Comparison of ENCODE assay signal across 22 cellular contexts in the genomic region with DNA sequence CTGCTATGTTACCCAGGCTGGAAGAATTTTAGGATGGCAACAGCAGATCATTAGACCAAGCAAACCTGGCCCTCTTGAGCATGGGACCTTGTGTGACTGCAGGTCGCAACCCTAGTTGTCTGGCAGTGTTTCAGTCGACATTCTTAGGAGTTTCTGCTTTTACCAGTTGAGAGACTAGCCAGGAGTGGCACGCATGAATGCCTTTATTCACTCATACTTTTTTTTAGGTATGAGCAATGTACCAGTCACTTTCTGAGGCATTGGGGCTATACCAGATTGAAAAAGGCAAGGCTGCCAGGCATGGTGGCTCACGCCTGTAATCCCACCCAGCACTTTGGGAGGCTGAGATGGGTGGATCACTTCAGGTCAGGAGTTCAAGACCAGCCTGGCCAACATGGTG. TPM values are rescaled to one million over a fixed set of nuclear protein-coding genes. Genes with fewer than 3 reads are reported as not detected.
DNase-seq lines count a peak whose midpoint lies in the region; ATAC-seq, FAIRE-seq and TF ChIP-seq lines count a peak whose summit lies in the region.
"Had no signal": no experiment of that assay in that cellular context is flagged by ENCODE, and none has a peak within 500 bp of the region (broad histone marks: within the 10 kb centered on the region; RNA-seq: fewer than 3 reads in every experiment).

No MANE protein-coding gene starts in this region.

- no peaks in the 10 kb centered on the region for H3K36me3 ChIP-seq in esophagus (ENCODE audit: control insufficient read depth in 2 of 2, insufficient read depth in 2 of 2, low read length in 1 of 2)
- no peaks in the 10 kb centered on the region for H3K36me3 ChIP-seq in psoas muscle (ENCODE audit: insufficient read depth in 1 of 2, low read depth in 1 of 2)
- H3K36me3 ChIP-seq: cardiac muscle cell, upper lobe of left lung had no signal

- no peaks in the 10 kb centered on the region for H3K9me3 Mint-ChIP-seq in HFFc6
- H3K9me3 Mint-ChIP-seq: CD4-positive, CD25-positive, alpha-beta regulatory T cell; nephron had no signal

- no peak overlapping the region for H3K4me3 ChIP-seq in esophagus (ENCODE audit: low read depth in 1 of 2, low read length in 2 of 2)
- H3K4me3 ChIP-seq in psoas muscle, result no peak overlapping the region
- H3K4me3 ChIP-seq: cardiac muscle cell, hepatocyte, upper lobe of left lung had no signal

- intact Hi-C loops in psoas muscle (cut with DNase I), result no loop called here

- H3K4me3 Mint-ChIP-seq in HFFc6 (no peak overlapping the region), T-helper 17 cell (no peak overlapping the region)
- H3K4me3 Mint-ChIP-seq: CD4-positive, CD25-positive, alpha-beta regulatory T cell; nephron had no signal

- FAIRE-seq in RCC 7860 (lab: Jason Lieb, UNC), result peak; percentile 96
- FAIRE-seq: G401.6, GM19239 had no signal

- DNase-seq in HFFc6 (peak; percentile 34), RCC 7860 (ENCODE audit: low spot score) (peak; percentile 99), psoas muscle (no peak), NCI-H524 treated with DMSO at 0.1 percent for 48 hours (lab: John Stamatoyannopoulos, UW) (no peak), T-helper 17 cell (no peak), NOMO-1 (lab: John Stamatoyannopoulos, UW; ENCODE audit: unreplicated experiment in 2 of 2) (no peak)
- DNase-seq: activated CD4-positive, CD25-positive, alpha-beta regulatory T cell; activated naive CD4-positive, alpha-beta T cell treated with Interleukin-2 at 50 U/mL for 16 hours; CD4-positive, CD25-positive, alpha-beta regulatory T cell; KG1; NCI-H1436; NCI-H446 treated with DMSO at 0.1 percent for 48 hours; retina; stimulated activated CD4-positive, alpha-beta T cell treated with anti-CD3 and anti-CD28 coated beads, Interleukin-4, amount 100 ng/mL, for 4 hours; upper lobe of left lung had no signal

- no peaks in the 10 kb centered on the region for H3K4me1 ChIP-seq in esophagus (ENCODE audit: control insufficient read depth in 2 of 2, insufficient read depth in 2 of 2, low read length in 1 of 2)
- no peaks in the 10 kb centered on the region for H3K4me1 ChIP-seq in psoas muscle

- H3K27ac Mint-ChIP-seq in HFFc6 (no peak overlapping the region), T-helper 17 cell (no peak overlapping the region)
- H3K27ac Mint-ChIP-seq: nephron had no signal

- H3K27me3 ChIP-seq in esophagus (ENCODE audit: control insufficient read depth in 1 of 2, insufficient read depth in 2 of 2, low read length in 2 of 2) (no peaks in the 10 kb centered on the region), psoas muscle (ENCODE audit: insufficient read depth in 3 of 3, low read length in 2 of 3) (no peaks in the 10 kb centered on the region)
- H3K27me3 ChIP-seq: cardiac muscle cell, hepatocyte, upper lobe of left lung had no signal

- WGBS in esophagus, 2 donors, result 54 to 68% methylated on average over 4 of the region's 4 CpGs
- 69 to 91% (median 83%) methylated on average over 4 of the region's 4 CpGs for WGBS in psoas muscle, 3 donors

- H3K4me1 Mint-ChIP-seq in HFFc6 (ENCODE audit: low read depth), result peaks cover 15% of the 10 kb centered on the region
- no peaks in the 10 kb centered on the region for H3K4me1 Mint-ChIP-seq in T-helper 17 cell
- H3K4me1 Mint-ChIP-seq: CD4-positive, CD25-positive, alpha-beta regulatory T cell had no signal

- no peaks in the 10 kb centered on the region for H3K36me3 Mint-ChIP-seq in HFFc6 (ENCODE audit: low read depth)
- H3K36me3 Mint-ChIP-seq in T-helper 17 cell (ENCODE audit: low read depth), result no peaks in the 10 kb centered on the region

- H3K27me3 Mint-ChIP-seq in HFFc6 (ENCODE audit: insufficient read depth) (no peaks in the 10 kb centered on the region; the same call in 1 of the 2 replicates), T-helper 17 cell (no peaks in the 10 kb centered on the region)
- H3K27me3 Mint-ChIP-seq: CD4-positive, CD25-positive, alpha-beta regulatory T cell had no signal

- H3K9me3 ChIP-seq in esophagus (ENCODE audit: control insufficient read depth in 2 of 2, insufficient read depth in 1 of 2, low read depth in 1 of 2, low read length in 1 of 2) (no peaks in the 10 kb centered on the region), psoas muscle (no peaks in the 10 kb centered on the region), T-helper 17 cell (ENCODE audit: control insufficient read depth, low read length, poor library complexity, severe bottlenecking) (no peaks in the 10 kb centered on the region)
- H3K9me3 ChIP-seq: upper lobe of left lung had no signal

- ATAC-seq in psoas muscle (peak in 3 of 4 donors; percentile 62 to 69 (median 67)), GM18498 (IDR thresholded peaks at IDR 0.05; ENCODE audit: unreplicated experiment) (no peak), T-helper 17 cell (no peak)

- H3K27ac ChIP-seq in esophagus (ENCODE audit: low read depth in 2 of 2, low read length in 1 of 2) (peak overlapping the region; percentile 30 to 79), psoas muscle (no peak overlapping the region)
- H3K27ac ChIP-seq: cardiac muscle cell, hepatocyte, upper lobe of left lung had no signal

- TF ChIP-seq CTCF in HFFc6 (IDR thresholded peaks at IDR 0.05) (no peak), psoas muscle (IDR thresholded peaks at IDR 0.05) (no peak)

RNA-seq across cellular contexts. Expression of a gene that starts 28.2 kb away (rescaled TPM):
- total RNA-seq in HFFc6 (2021; fragmentation: NEBNext Ultra II Directional; extraction: Animal tissue kit (Norgen Biotek cat#: 25700)), result 1 to 10 TPM; 1.5 to 2.1 (median 1.5) TPM
- polyA plus RNA-seq in esophagus, result 10 to 100 TPM in 1 of 2 donors, 1 to 10 TPM in 1; 9.3 to 12.0 TPM
- total RNA-seq in psoas muscle, result 1 to 10 TPM in 2 of 4 donors, under 1 TPM in 2; 0.40 to 1.8 (median 1.00) TPM
- under 1 TPM; 0.51 to 0.86 (median 0.76) TPM for polyA plus RNA-seq in psoas muscle
- total RNA-seq in T-helper 17 cell, result 1 to 10 TPM; 3.0 to 3.5 TPM
- polyA plus RNA-seq: cardiac muscle cell had no signal

RNA-seq across cellular contexts. Expression of a gene that starts 55.1 kb away (rescaled TPM):
- 100 to 1,000 TPM; 103 to 149 (median 125) TPM for total RNA-seq in HFFc6 (2021; fragmentation: NEBNext Ultra II Directional; extraction: Animal tissue kit (Norgen Biotek cat#: 25700))
- 10 to 100 TPM; 18.8 to 43.5 TPM for polyA plus RNA-seq in esophagus
- 10 to 100 TPM; 26.2 to 69.1 (median 49.9) TPM for total RNA-seq in psoas muscle
- polyA plus RNA-seq in psoas muscle, result 10 to 100 TPM; 28.3 to 63.6 (median 46.7) TPM
- 10 to 100 TPM; 66.1 to 68.5 TPM for total RNA-seq in T-helper 17 cell

RNA-seq across cellular contexts. Expression of a gene that starts 55.2 kb away (rescaled TPM):
- total RNA-seq in HFFc6 (2021; fragmentation: NEBNext Ultra II Directional; extraction: Animal tissue kit (Norgen Biotek cat#: 25700)), result 10 to 100 TPM; 64.1 to 82.4 (median 69.6) TPM
- polyA plus RNA-seq in esophagus (10 to 100 TPM; 15.5 to 29.8 TPM), psoas muscle (100 to 1,000 TPM in 1 of 3 donors, 10 to 100 TPM in 2; 64.9 to 107 (median 75.8) TPM)
- total RNA-seq in psoas muscle (10 to 100 TPM; 38.8 to 85.3 (median 73.1) TPM), T-helper 17 cell (10 to 100 TPM; 29.4 to 47.2 TPM)

Comparison
In these comparisons a context has a peak if more than half of its experiments do, and no peak if none do; other contexts are left out.
1. DNase-seq: peak in HFFc6 (single experiment) and RCC 7860 (single experiment); none in psoas muscle (0 of 2), NCI-H524 treated with DMSO at 0.1 percent for 48 hours (single experiment), T-helper 17 cell (0 of 3) and NOMO-1 (0 of 2).
2. ATAC-seq: peak in psoas muscle (3 of 4); none in GM18498 (single experiment) and T-helper 17 cell (single experiment).